ENCODE assay signal across 25 cellular contexts in the genomic region with DNA sequence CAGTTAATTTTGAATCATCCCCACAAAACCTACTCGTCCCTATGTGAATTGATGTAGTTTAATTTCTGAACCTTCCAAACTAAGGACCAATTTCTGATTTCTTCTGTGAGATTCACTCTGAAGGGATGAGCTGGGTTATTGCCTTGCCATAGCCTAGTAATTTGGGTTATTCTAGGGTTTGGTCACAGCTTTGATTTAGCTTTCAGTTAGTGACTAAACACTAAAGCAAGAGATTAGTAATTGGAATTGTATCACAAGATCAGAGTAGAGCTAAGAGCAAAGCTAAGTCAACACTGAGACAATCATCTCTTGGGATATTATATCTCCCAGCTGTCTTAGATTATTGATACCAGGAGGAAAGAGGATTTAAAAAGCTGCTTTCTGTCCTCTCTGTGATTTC.
DNase-seq lines count a peak whose midpoint lies in the region; ATAC-seq, FAIRE-seq and TF ChIP-seq lines count a peak whose summit lies in the region.
"Had no signal": no experiment of that assay in that cellular context is flagged by ENCODE, and none has a peak within 500 bp of the region (broad histone marks: within the 10 kb centered on the region; RNA-seq: fewer than 3 reads in every experiment).

No MANE protein-coding gene starts in this region.

- WGBS in GM12878 (ENCODE audit: insufficient coverage, insufficient replicate concordance, low lambda C conversion rate, missing lambda C conversion rate), result 0% methylated on average over 1 of the region's 1 CpG

- POLR2A ChIA-PET in GM12878 (lab: Charles Lee), result no interaction called here

- H3K4me2 ChIP-seq in GM12878 (ENCODE audit: control insufficient read depth, insufficient read depth), result no peak overlapping the region

- in situ Hi-C loops in GM12878 (cut with MboI), result no loop called here

- DNase-seq in NCI-H1436 (lab: John Stamatoyannopoulos, UW) (peak; percentile 33), NCI-H1436 treated with DMSO at 0.1 percent for 48 hours (lab: John Stamatoyannopoulos, UW) (no peak), GM12878 (ENCODE audit: low read depth, low spot score) (no peak), NAMALWA (ENCODE audit: low spot score) (no peak)
- no peak for DNase-seq in activated naive CD4-positive, alpha-beta T cell treated with Interleukin-2 at 50 U/mL for 16 hours
- DNase-seq: 8988T; activated CD4-positive, alpha-beta memory T cell treated with anti-CD3 and anti-CD28 coated beads for 36 hours; activated effector memory CD4-positive, alpha-beta T cell treated with anti-CD3 and anti-CD28 coated beads, Interleukin-2, amount 50 U/mL, for 16 hours; activated naive CD8-positive, alpha-beta T cell treated with anti-CD3 and anti-CD28 coated beads, Interleukin-2, amount 50 U/mL, for 24 hours; CD8-positive, alpha-beta T cell; effector CD8-positive, alpha-beta T cell; gastrocnemius medialis; H9; NCI-H2029 treated with DMSO at 0.1 percent for 48 hours; NCI-H526 treated with DMSO at 0.1 percent for 48 hours; sigmoid colon; stimulated activated CD8-positive, alpha-beta memory T cell treated with anti-CD3 and anti-CD28 coated beads, Interleukin-4, amount 100 ng/mL, for 48 hours had no signal

- no peak for TF ChIP-seq RAD21 in GM12878 (IDR thresholded peaks at IDR 0.05; ENCODE audit: insufficient read depth, low read depth, low read length)

- no peaks in the 10 kb centered on the region for H3K4me1 ChIP-seq in GM12878 (ENCODE audit: control insufficient read depth, insufficient read depth, low read length)
- H3K4me1 ChIP-seq: esophagus muscularis mucosa, gastrocnemius medialis, sigmoid colon had no signal

- RAD21 ChIA-PET in GM12878 (lab: Charles Lee; ENCODE audit: unreplicated experiment), result interaction anchor here (0.5 kb wide), 1 partner anchor 1561 kb away, joined by 3 read pairs; no protein-coding TSS in a partner anchor

- no peak overlapping the region for H2AFZ ChIP-seq in GM12878 (ENCODE audit: control insufficient read depth, low read depth, low read length)

- H3K36me3 ChIP-seq in GM12878 (ENCODE audit: control insufficient read depth in 2 of 2, insufficient read depth in 2 of 2, low read length in 1 of 2), result no peaks in the 10 kb centered on the region
- H3K36me3 ChIP-seq: esophagus muscularis mucosa, gastrocnemius medialis, sigmoid colon had no signal

- FAIRE-seq in GM12878 (lab: Jason Lieb, UNC), result no peak
- FAIRE-seq: K562, keratinocyte had no signal

- ATAC-seq in GM21529 (IDR thresholded peaks at IDR 0.05; ENCODE audit: unreplicated experiment), result peak; percentile 70
- ATAC-seq in HG03432 (IDR thresholded peaks at IDR 0.05; ENCODE audit: unreplicated experiment), result peak; percentile 79
- ATAC-seq in GM12878, result 0 out of 3 replicates have a peak, but pooled peaks have one; percentile 27
- no peak for ATAC-seq in HG03442 (IDR thresholded peaks at IDR 0.05; ENCODE audit: unreplicated experiment)
- ATAC-seq: activated naive CD8-positive, alpha-beta T cell treated with anti-CD3 and anti-CD28 coated beads, Interleukin-2, amount 50 U/mL, for 24 hours; CD8-positive, alpha-beta T cell; gastrocnemius medialis; K562; SK-N-SH treated with all-trans-retinoic acid at 6 μM for 48 hours had no signal

- no TSS peak for BruUV-seq in GM12878 (replicated peaks; lab: Mats Ljungman, UMichigan)

- no peak for TF ChIP-seq CTCF in GM12878 (IDR thresholded peaks at IDR 0.05 in 2 of 3, conservative IDR thresholded peaks at IDR 0.05 in 1 of 3; ENCODE audit: control insufficient read depth in 2 of 3, extremely low read depth in 1 of 3, insufficient read depth in 1 of 3, low read depth in 3 of 3, low read length in 3 of 3)

- no peaks in the 10 kb centered on the region for H3K27me3 ChIP-seq in GM12878 (replicated peaks in 1 of 2; ENCODE audit: control insufficient read depth in 2 of 2, insufficient read depth in 2 of 2, low read length in 1 of 2)
- H3K27me3 ChIP-seq: esophagus muscularis mucosa, gastrocnemius medialis, sigmoid colon had no signal

- no peak overlapping the region for H3K27ac ChIP-seq in GM12878 (ENCODE audit: control insufficient read depth, insufficient read depth)
- H3K27ac ChIP-seq: esophagus muscularis mucosa, gastrocnemius medialis, sigmoid colon had no signal

- CTCF ChIA-PET in GM12878 (lab: Yijun Ruan, JAX), result interaction anchor here (0.6 to 0.9 kb wide), 3 partner anchors 43 to 1640 kb away, joined by 3 to 4 read pairs (median 3); no protein-coding TSS in a partner anchor

- no peaks in the 10 kb centered on the region for H4K20me1 ChIP-seq in GM12878 (ENCODE audit: control insufficient read depth, insufficient read depth)

- no peak for TF ChIP-seq EP300 in GM12878 (IDR thresholded peaks at IDR 0.05; ENCODE audit: borderline replicate concordance in 1 of 2, control insufficient read depth in 1 of 2, low read depth in 2 of 2, low read length in 2 of 2)

- SMC1A ChIA-PET in GM12878 (lab: Charles Lee; ENCODE audit: uncharacterized antibody, unreplicated experiment), result interaction anchor here (1.6 kb wide), 1 partner anchor 20 kb away, joined by 4 read pairs; no protein-coding TSS in a partner anchor

- H3K79me2 ChIP-seq in GM12878 (ENCODE audit: control insufficient read depth, insufficient read depth, low read length), result no peaks in the 10 kb centered on the region

- no peaks in the 10 kb centered on the region for H3K9me3 ChIP-seq in GM12878 (replicated peaks; ENCODE audit: control insufficient read depth, insufficient read depth, low read length)
- H3K9me3 ChIP-seq: esophagus muscularis mucosa, gastrocnemius medialis had no signal

- H3K9ac ChIP-seq in GM12878 (ENCODE audit: control insufficient read depth, insufficient read depth, low read length), result no peak overlapping the region

- no peak for TF ChIP-seq POLR2A in GM12878 (IDR thresholded peaks at IDR 0.05; ENCODE audit: low read depth, low read length)

- no peak overlapping the region for H3K4me3 ChIP-seq in GM12878
- H3K4me3 ChIP-seq: esophagus muscularis mucosa, gastrocnemius medialis, K562, lung, sigmoid colon had no signal

- intact Hi-C loops in GM12878 (cut with micrococcal nuclease; ENCODE audit: unreplicated experiment), result no loop called here

TF ChIP-seq in GM12878, 131 proteins besides CTCF, POLR2A, EP300 and RAD21:
- peak; percentile 44; the same call in 1 of the 2 replicates for TF ChIP-seq JUNB (IDR thresholded peaks at IDR 0.05)
- TF ChIP-seq KDM1A (IDR thresholded peaks at IDR 0.05; ENCODE audit: borderline replicate concordance), result no peak
